Comparison of ENCODE assay signal across 20 cellular contexts in the genomic region with DNA sequence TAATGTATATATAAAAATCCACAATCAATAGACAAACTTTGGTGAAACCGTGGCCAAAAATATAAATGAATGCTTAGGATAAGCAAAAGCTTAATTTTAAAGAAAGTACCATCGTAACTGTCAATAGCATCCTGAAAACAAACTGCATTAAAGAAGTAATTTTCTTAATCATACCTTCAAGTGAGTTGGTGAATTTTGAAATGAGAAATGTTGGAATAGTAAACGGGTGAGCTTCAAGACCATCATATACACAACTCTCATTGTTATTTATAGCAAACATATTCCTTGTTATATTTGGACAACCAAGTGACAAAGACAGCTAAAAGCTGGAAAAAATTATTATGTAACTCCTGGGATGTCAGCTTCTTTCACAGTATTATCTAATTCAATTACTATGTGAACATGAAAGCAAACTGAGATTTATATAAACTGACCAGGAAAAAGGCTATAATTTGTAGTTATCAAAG. TPM values are rescaled to one million over a fixed set of nuclear protein-coding genes. Genes with fewer than 3 reads are reported as not detected.
A peak's percentile ranks its signal among the peaks of the same experiment; 100 is the strongest.
DNase-seq lines count a peak whose midpoint lies in the region; ATAC-seq, FAIRE-seq and TF ChIP-seq lines count a peak whose summit lies in the region.
"Had no signal": no experiment of that assay in that cellular context is flagged by ENCODE, and none has a peak within 500 bp of the region (broad histone marks: within the 10 kb centered on the region; RNA-seq: fewer than 3 reads in every experiment).

No MANE protein-coding gene starts in this region.

- H3K56ac ChIP-seq in H1 (replicated peaks; ENCODE audit: insufficient read length, low read depth, low read length): no peak overlapping the region

- H4K20me1 ChIP-seq in OCI-LY7 (ENCODE audit: insufficient read depth, low read length): no peaks in the 10 kb centered on the region
- no peaks in the 10 kb centered on the region for H4K20me1 ChIP-seq in H1 (replicated peaks in 1 of 2; ENCODE audit: control insufficient read depth in 1 of 2, insufficient read depth in 2 of 2, low read length in 2 of 2)
- H4K20me1 ChIP-seq: BLaER1 treated with 17β-estradiol and CSF1 and Interleukin-3, amounts not matched to agents 10 nM and 100 nM had no signal

- TF ChIP-seq RAD21 in H1 (IDR thresholded peaks at IDR 0.05 in 1 of 2, conservative IDR thresholded peaks at IDR 0.05 in 1 of 2; ENCODE audit: low read depth in 2 of 2, low read length in 2 of 2): no peak

- no peak for FAIRE-seq in H1 (lab: Jason Lieb, UNC)

- no peaks in the 10 kb centered on the region for H3K23me2 ChIP-seq in H1 (ENCODE audit: low read depth, low read length)

- no peaks in the 10 kb centered on the region for H3K9me2 ChIP-seq in OCI-LY7 (ENCODE audit: insufficient read depth, low read length)

- intact Hi-C loops in CD8-positive, alpha-beta T cell (cut with DNase I, micrococcal nuclease): loop anchor here (1.0 to 10.0 kb wide), 9 partner anchors 223 to 1240 kb away; no protein-coding TSS in a partner anchor
- intact Hi-C loops in OCI-LY7 (cut with micrococcal nuclease; ENCODE audit: unreplicated experiment) (loop anchor here (1.0 to 5.0 kb wide), 4 partner anchors 227 to 812 kb away; no protein-coding TSS in a partner anchor), psoas muscle (cut with DNase I) (loop anchor here (1.0 to 10.0 kb wide), 6 partner anchors 243 to 633 kb away; a partner anchor contains a TSS), Caco-2 (cut with micrococcal nuclease; ENCODE audit: unreplicated experiment) (loop anchor here (1.0 to 10.0 kb wide), 5 partner anchors 243 to 811 kb away; no protein-coding TSS in a partner anchor)

- no peak for DNase-seq in CD8-positive, alpha-beta T cell
- no peak for DNase-seq in OCI-LY7 (ENCODE audit: low spot score)
- no peak for DNase-seq in H1 (ENCODE audit: low read depth in 1 of 2, low spot score in 2 of 2)
- DNase-seq in psoas muscle: no peak
- no peak for DNase-seq in Caco-2
- DNase-seq: cortex of kidney had no signal

- H3K27me3 Mint-ChIP-seq in CD8-positive, alpha-beta T cell (ENCODE audit: low read depth): no peaks in the 10 kb centered on the region
- H3K27me3 Mint-ChIP-seq in Caco-2 (ENCODE audit: insufficient read depth, unreplicated experiment): peaks cover 12% of the 10 kb centered on the region
- H3K27me3 Mint-ChIP-seq: naive B cell had no signal

- H3K27ac ChIP-seq in CD8-positive, alpha-beta T cell (ENCODE audit: low read depth, low read length): no peak overlapping the region
- H3K27ac ChIP-seq in OCI-LY7 (ENCODE audit: low read depth, low read length, poor library complexity, severe bottlenecking) (no peak overlapping the region), H1 (ENCODE audit: low read depth, low read length) (no peak overlapping the region), psoas muscle (no peak overlapping the region)
- H3K27ac ChIP-seq: BLaER1 treated with 17β-estradiol and CSF1 and Interleukin-3, amounts not matched to agents 10 nM and 100 nM; gastroesophageal sphincter had no signal

- H2AK5ac ChIP-seq in H1 (ENCODE audit: low read depth, low read length): no peak overlapping the region

- no peak for TF ChIP-seq EP300 in H1 (IDR thresholded peaks at IDR 0.05; ENCODE audit: borderline replicate concordance in 1 of 2, low read depth in 2 of 2, low read length in 2 of 2)

- H2BK15ac ChIP-seq in H1 (ENCODE audit: low read length): no peak overlapping the region

- no peak overlapping the region for H2BK12ac ChIP-seq in H1 (ENCODE audit: low read depth, low read length)

- peaks cover 3% of the 10 kb centered on the region for H3K4me1 Mint-ChIP-seq in CD8-positive, alpha-beta T cell (ENCODE audit: low read depth)
- H3K4me1 Mint-ChIP-seq in Caco-2 (ENCODE audit: low read depth, unreplicated experiment): no peaks in the 10 kb centered on the region

- no TSS peak for BruUV-seq in OCI-LY7 (replicated peaks; lab: Mats Ljungman, UMichigan)
- no TSS peak for BruUV-seq in Caco-2 (replicated peaks; lab: Mats Ljungman, UMichigan)

- peak; percentile 13 for TF ChIP-seq CTCF in CD8-positive, alpha-beta T cell (IDR thresholded peaks at IDR 0.05)
- TF ChIP-seq CTCF in OCI-LY7 (conservative IDR thresholded peaks at IDR 0.05; ENCODE audit: low read length) (peak; percentile 7; the same call in 1 of the 2 replicates), H1 (IDR thresholded peaks at IDR 0.05; ENCODE audit: control extremely low read depth in 1 of 3, insufficient read depth in 1 of 3, low read depth in 1 of 3, low read length in 3 of 3) (no peak), psoas muscle (IDR thresholded peaks at IDR 0.05) (no peak), Caco-2 (IDR thresholded peaks at IDR 0.05; ENCODE audit: insufficient read depth in 1 of 2, low read depth in 1 of 2, low read length in 1 of 2, severe bottlenecking in 1 of 2, unreplicated experiment in 1 of 2) (no peak)

- no peak overlapping the region for H2BK20ac ChIP-seq in H1 (ENCODE audit: low read length)

- H3K4me2 ChIP-seq in OCI-LY7 (ENCODE audit: low read length): no peak overlapping the region
- H3K4me2 ChIP-seq in H1 (ENCODE audit: insufficient read depth in 1 of 2, low read depth in 2 of 2, low read length in 2 of 2): no peak overlapping the region

- H3K79me1 ChIP-seq in H1 (ENCODE audit: low read depth, low read length): no peaks in the 10 kb centered on the region

- no peaks in the 10 kb centered on the region for H3K36me3 Mint-ChIP-seq in CD8-positive, alpha-beta T cell
- no peaks in the 10 kb centered on the region for H3K36me3 Mint-ChIP-seq in Caco-2 (ENCODE audit: insufficient read depth, unreplicated experiment)
- H3K36me3 Mint-ChIP-seq: activated naive CD4-positive, alpha-beta T cell treated with anti-CD3 and anti-CD28 coated beads, Interleukin-2, amount 50 U/mL, for 72 hours; naive B cell had no signal

- no peaks in the 10 kb centered on the region for H3K4me1 ChIP-seq in CD8-positive, alpha-beta T cell (ENCODE audit: insufficient read depth, low read length)
- no peaks in the 10 kb centered on the region for H3K4me1 ChIP-seq in OCI-LY7 (ENCODE audit: insufficient read depth, low read length, poor library complexity, severe bottlenecking)
- H3K4me1 ChIP-seq in H1 (replicated peaks in 1 of 4; ENCODE audit: control insufficient read depth in 3 of 4, insufficient read depth in 4 of 4, low read length in 3 of 4): peaks cover 0 to 5% (median 2%) of the 10 kb centered on the region in 4 experiments; a peak in 2 of 7 replicates
- peaks cover 4% of the 10 kb centered on the region for H3K4me1 ChIP-seq in psoas muscle
- no peaks in the 10 kb centered on the region for H3K4me1 ChIP-seq in Caco-2
- H3K4me1 ChIP-seq: BLaER1 treated with 17β-estradiol and CSF1 and Interleukin-3, amounts not matched to agents 10 nM and 100 nM had no signal

- H3K9ac ChIP-seq in H1 (replicated peaks in 1 of 4; ENCODE audit: extremely low read depth in 1 of 4, low read depth in 3 of 4, low read length in 3 of 4): no peak overlapping the region
- H3K9ac ChIP-seq: BLaER1 treated with 17β-estradiol and CSF1 and Interleukin-3, amounts not matched to agents 10 nM and 100 nM had no signal

- CTCF ChIA-PET in CD8-positive, alpha-beta T cell (lab: Charles Lee): interaction anchor here (0.7 to 6.2 kb wide), 26 partner anchors 9 to 1245 kb away, joined by 3 to 65 read pairs (median 4); no protein-coding TSS in a partner anchor
- CTCF ChIA-PET in OCI-LY7 (lab: Charles Lee; ENCODE audit: unreplicated experiment) (no interaction called here), H1 (lab: Charles Lee; ENCODE audit: partially characterized antibody) (interaction anchor here (0.6 to 4.7 kb wide), 27 partner anchors 9 to 822 kb away, joined by 3 to 30 read pairs (median 4); a partner anchor contains a TSS), Caco-2 (lab: Charles Lee) (no interaction called here)

- H2BK120ac ChIP-seq in H1 (replicated peaks; ENCODE audit: low read depth, low read length): no peak overlapping the region

- no peak overlapping the region for H4K8ac ChIP-seq in H1 (ENCODE audit: extremely low read depth, insufficient read depth, low read length)

- no peak overlapping the region for H4K91ac ChIP-seq in H1 (replicated peaks; ENCODE audit: insufficient read length, low read length)

- H3K14ac ChIP-seq in H1 (ENCODE audit: insufficient read length): no peak overlapping the region

- H3K27ac Mint-ChIP-seq in CD8-positive, alpha-beta T cell: no peak overlapping the region
- H3K27ac Mint-ChIP-seq in Caco-2 (ENCODE audit: unreplicated experiment): no peak overlapping the region
- H3K27ac Mint-ChIP-seq: activated CD4-positive, alpha-beta memory T cell treated with anti-CD3 and anti-CD28 coated beads, Interleukin-2, amount 10 ng/mL, durations not matched to agents 7 days and 5 days; activated naive CD4-positive, alpha-beta T cell treated with anti-CD3 and anti-CD28 coated beads, Interleukin-2, amount 50 U/mL, for 72 hours had no signal

- H4K5ac ChIP-seq in H1 (ENCODE audit: insufficient read length, low read depth, low read length): peak overlapping the region; percentile 99

- H3K36me3 ChIP-seq in CD8-positive, alpha-beta T cell (ENCODE audit: insufficient read depth, low read length): no peaks in the 10 kb centered on the region
- no peaks in the 10 kb centered on the region for H3K36me3 ChIP-seq in OCI-LY7 (ENCODE audit: insufficient read depth, low read length)
- peaks cover 0 to 13% (median 0%) of the 10 kb centered on the region in 4 experiments; a peak in 2 of 8 replicates for H3K36me3 ChIP-seq in H1 (ENCODE audit: control insufficient read depth in 2 of 4, insufficient read depth in 4 of 4, low read length in 3 of 4)
- H3K36me3 ChIP-seq in psoas muscle (ENCODE audit: insufficient read depth in 1 of 2, low read depth in 1 of 2): no peaks in the 10 kb centered on the region
- no peaks in the 10 kb centered on the region for H3K36me3 ChIP-seq in Caco-2 (ENCODE audit: control insufficient read depth, insufficient read depth, low read length)
- H3K36me3 ChIP-seq: BLaER1 treated with 17β-estradiol and CSF1 and Interleukin-3, amounts not matched to agents 10 nM and 100 nM; gastroesophageal sphincter had no signal

- H3K9me3 ChIP-seq in CD8-positive, alpha-beta T cell (ENCODE audit: low read length): no peaks in the 10 kb centered on the region
- H3K9me3 ChIP-seq in OCI-LY7 (ENCODE audit: low read length) (no peaks in the 10 kb centered on the region), H1 (ENCODE audit: insufficient read depth in 2 of 2, low read depth in 1 of 2, low read length in 1 of 2) (peaks cover 0 to 16% of the 10 kb centered on the region in 2 experiments; a peak in 1 of 4 replicates), psoas muscle (no peaks in the 10 kb centered on the region), Caco-2 (no peaks in the 10 kb centered on the region)
- H3K9me3 ChIP-seq: gastroesophageal sphincter had no signal

- no peak overlapping the region for H3K4ac ChIP-seq in H1 (replicated peaks; ENCODE audit: insufficient read length, low read depth, low read length)

- H3K4me3 Mint-ChIP-seq in CD8-positive, alpha-beta T cell: no peak overlapping the region
- H3K4me3 Mint-ChIP-seq in Caco-2 (ENCODE audit: unreplicated experiment): no peak overlapping the region
- H3K4me3 Mint-ChIP-seq: activated CD4-positive, alpha-beta memory T cell treated with anti-CD3 and anti-CD28 coated beads, Interleukin-2, amount 10 ng/mL, durations not matched to agents 7 days and 5 days; naive B cell had no signal

- H3K27me3 ChIP-seq in CD8-positive, alpha-beta T cell (ENCODE audit: insufficient read depth, low read length): no peaks in the 10 kb centered on the region
- H3K27me3 ChIP-seq in H1 (replicated peaks in 1 of 4; ENCODE audit: control insufficient read depth in 3 of 4, extremely low read depth in 1 of 4, insufficient read depth in 3 of 4, low read length in 3 of 4) (no peaks in the 10 kb centered on the region), psoas muscle (ENCODE audit: insufficient read depth in 3 of 3, low read length in 2 of 3) (no peaks in the 10 kb centered on the region), Caco-2 (replicated peaks; ENCODE audit: control insufficient read depth, insufficient read depth, low read length) (no peaks in the 10 kb centered on the region)
- H3K27me3 ChIP-seq: BLaER1 treated with 17β-estradiol and CSF1 and Interleukin-3, amounts not matched to agents 10 nM and 100 nM; gastroesophageal sphincter had no signal

- POLR2A ChIA-PET in CD8-positive, alpha-beta T cell (lab: Charles Lee): interaction anchor here (0.6 kb wide), 1 partner anchor 208 kb away, joined by 3 read pairs; no protein-coding TSS in a partner anchor
- POLR2A ChIA-PET in OCI-LY7 (lab: Charles Lee) (interaction anchor here (0.6 to 1.3 kb wide), 4 partner anchors 9 to 1547 kb away, joined by 3 read pairs; no protein-coding TSS in a partner anchor), H1 (lab: Charles Lee; ENCODE audit: partially characterized antibody) (interaction anchor here (0.7 kb wide), 1 partner anchor 605 kb away, joined by 3 read pairs; no protein-coding TSS in a partner anchor), Caco-2 (lab: Charles Lee) (no interaction called here)

- no peak overlapping the region for H3K4me3 ChIP-seq in CD8-positive, alpha-beta T cell (ENCODE audit: low read depth, low read length)
- H3K4me3 ChIP-seq in OCI-LY7 (ENCODE audit: low read depth, low read length, poor library complexity, severe bottlenecking) (no peak overlapping the region), H1 (ENCODE audit: extremely low read depth in 1 of 4, insufficient read depth in 2 of 4, low read depth in 3 of 4, low read length in 4 of 4) (no peak overlapping the region), psoas muscle (peak overlapping the region; percentile 19), Caco-2 (ENCODE audit: low read depth, low read length) (no peak overlapping the region)
- H3K4me3 ChIP-seq: BLaER1 treated with 17β-estradiol and CSF1 and Interleukin-3, amounts not matched to agents 10 nM and 100 nM; gastroesophageal sphincter; GM12878 had no signal

- ATAC-seq in CD8-positive, alpha-beta T cell: no peak
- ATAC-seq in psoas muscle (peak in 1 of 4 donors; percentile 19), HG03354 (IDR thresholded peaks at IDR 0.05; ENCODE audit: poor library complexity, severe bottlenecking, unreplicated experiment) (no peak), GM19324 (IDR thresholded peaks at IDR 0.05; ENCODE audit: low FRiP score, unreplicated experiment) (no peak), HG02970 (IDR thresholded peaks at IDR 0.05; ENCODE audit: low FRiP score, unreplicated experiment) (no peak)
- ATAC-seq: activated naive CD4-positive, alpha-beta T cell treated with anti-CD3 and anti-CD28 coated beads, Interleukin-2, amount 50 U/mL, for 72 hours had no signal

- H2AFZ ChIP-seq in OCI-LY7 (ENCODE audit: low read length) (no peak overlapping the region), H1 (ENCODE audit: low read length) (no peak overlapping the region)

- no peak overlapping the region for H3K18ac ChIP-seq in H1 (ENCODE audit: extremely low read depth, low read length)

- H3K23ac ChIP-seq in H1 (ENCODE audit: insufficient read length): no peak overlapping the region

- H3K79me2 ChIP-seq in OCI-LY7 (ENCODE audit: insufficient read depth, low read depth, low read length): no peaks in the 10 kb centered on the region
- H3K79me2 ChIP-seq in H1 (ENCODE audit: control insufficient read depth in 1 of 2, insufficient read depth in 2 of 2, low read length in 2 of 2): no peaks in the 10 kb centered on the region

- TF ChIP-seq POLR2A in H1 (IDR thresholded peaks at IDR 0.05; ENCODE audit: control extremely low read depth in 1 of 2, low read depth in 2 of 2, low read length in 2 of 2): no peak

- no peaks in the 10 kb centered on the region for H3K9me3 Mint-ChIP-seq in CD8-positive, alpha-beta T cell
- H3K9me3 Mint-ChIP-seq in Caco-2 (ENCODE audit: unreplicated experiment): no peaks in the 10 kb centered on the region
- H3K9me3 Mint-ChIP-seq: activated CD4-positive, alpha-beta memory T cell treated with anti-CD3 and anti-CD28 coated beads, Interleukin-2, amount 10 ng/mL, durations not matched to agents 7 days and 5 days; activated naive CD4-positive, alpha-beta T cell treated with anti-CD3 and anti-CD28 coated beads, Interleukin-2, amount 50 U/mL, for 72 hours had no signal

- WGBS in H1 (ENCODE audit: extremely low coverage in 1 of 2, insufficient coverage in 1 of 2, insufficient read length in 1 of 2, insufficient replicate concordance in 2 of 2, low coverage in 1 of 2, low lambda C conversion rate in 2 of 2, missing lambda C conversion rate in 1 of 2), 2 experiments: 30% methylated on average over 3 of the region's 3 CpGs; no CpG with 5 or more reads in 1 of the 2 experiments
- WGBS in psoas muscle, 3 donors: 24 to 29% (median 25%) methylated on average over 3 of the region's 3 CpGs

- H2BK5ac ChIP-seq in H1 (ENCODE audit: low read depth, low read length): no peak overlapping the region

RNA-seq across cellular contexts. Expression of a gene that starts 3.7 kb away (rescaled TPM):
- total RNA-seq in CD8-positive, alpha-beta T cell: not detected
- total RNA-seq in OCI-LY7 (2014; rRNA removed; shearing (Covaris generic)): not detected in 2 replicates
- total RNA-seq in OCI-LY7 (2022) (not detected in 2 replicates), psoas muscle (not detected), Caco-2 (2022) (not detected in 2 replicates)
- total RNA-seq in H1 (2021; fragmentation: NEBNext Ultra II Directional; extraction: Animal tissue kit (Norgen Biotek cat#: 25700)): 2.3 and 3.4 TPM in 2 replicates
- polyA plus RNA-seq in H1 (2011; rRNA removed) (1.7 and 5.9 TPM in 2 replicates), psoas muscle (not detected)
- 3.1 TPM for polyA plus RNA-seq in H1 (2011; cell fraction: cytosol; rRNA removed)
- 3.0 TPM for polyA plus RNA-seq in H1 (2011; cell fraction: nucleus; rRNA removed)
- polyA plus RNA-seq in H1 (2012, experiment 1 of 2): 3.9 to 8.2 TPM (median 5.4 TPM) in 4 replicates
- polyA plus RNA-seq in H1 (2012, experiment 2 of 2): 0.31 TPM
- polyA plus RNA-seq in H1 (2013, experiment 1 of 2): 1.2 TPM
- polyA plus RNA-seq in H1 (2013, experiment 2 of 2): 1.6 TPM
- polyA minus RNA-seq in H1 (2011; rRNA and poly(A)+ RNA removed): 5.1 and 9.7 TPM in 2 replicates
- polyA minus RNA-seq in H1 (2011; cell fraction: cytosol; rRNA and poly(A)+ RNA removed): 3.3 TPM
- polyA minus RNA-seq in H1 (2011; cell fraction: nucleus; rRNA and poly(A)+ RNA removed): 6.1 TPM
- total RNA-seq: activated CD4-positive, alpha-beta memory T cell treated with anti-CD3 and anti-CD28 coated beads, Interleukin-2, amount 10 ng/mL, durations not matched to agents 7 days and 5 days; activated naive CD4-positive, alpha-beta T cell treated with anti-CD3 and anti-CD28 coated beads, Interleukin-2, amount 50 U/mL, for 72 hours; fibroblast of lung; gastroesophageal sphincter; left ventricle myocardium superior; omental fat pad; RPMI7951; T-helper 1 cell treated with Interleukin-12 subunit alpha and Interleukin-12 subunit beta and Interleukin-4 antibody, amounts not matched to agents 30 ng/mL and 1 ng/mL, for 36 hours had no signal

Comparison
In these comparisons a context has a peak if more than half of its experiments do, and no peak if none do; other contexts are left out.
1. CTCF ChIP-seq: peak in CD8-positive, alpha-beta T cell (single experiment) and OCI-LY7 (single experiment); none in H1 (0 of 3), psoas muscle (single experiment) and Caco-2 (0 of 2).
2. CTCF ChIA-PET loops: an anchor here in CD8-positive, alpha-beta T cell (0.7 to 6.2 kb wide) and H1 (0.6 to 4.7 kb wide); none called in OCI-LY7 and Caco-2.